ENCODE assay signal across 11 cellular contexts in genomic region chr4:76723916-76724315, GRCh38.
A peak's percentile ranks its signal among the peaks of the same experiment; 100 is the strongest.
DNase-seq lines count a peak whose midpoint lies in the region; ATAC-seq, FAIRE-seq and TF ChIP-seq lines count a peak whose summit lies in the region.
"Had no signal": no experiment of that assay in that cellular context is flagged by ENCODE, and none has a peak within 500 bp of the region (broad histone marks: within the 10 kb centered on the region; RNA-seq: fewer than 3 reads in every experiment).

No MANE protein-coding gene starts in this region.

- peak overlapping the region; percentile 4 to 82 (median 18); a peak in 4 of 7 replicates for H3K27ac Mint-ChIP-seq in H9

- DNase-seq in H9 (no peak), foreskin melanocyte (peak; percentile 88), smooth muscle cell (lab: John Stamatoyannopoulos, UW; ENCODE audit: unreplicated experiment) (no peak), H54 (ENCODE audit: insufficient read length, low spot score) (no peak), HuH-7 (ENCODE audit: low spot score) (no peak), ureter (ENCODE audit: low spot score) (no peak), HTR-8/SVneo (ENCODE audit: insufficient read length, low spot score) (no peak)
- DNase-seq: activated naive CD4-positive, alpha-beta T cell treated with Interleukin-2 at 50 U/mL for 16 hours; NCI-H526 treated with DMSO at 0.1 percent for 48 hours had no signal

- no peak overlapping the region for H2BK120ac ChIP-seq in H9 (ENCODE audit: low read depth, low read length, poor library complexity, severe bottlenecking)

- H2BK15ac ChIP-seq in H9 (ENCODE audit: low read depth, low read length): no peak overlapping the region

- H3K4ac ChIP-seq in H9 (ENCODE audit: low read depth, low read length): no peak overlapping the region

- peak; percentile 72 for ATAC-seq in SK-N-SH treated with all-trans-retinoic acid at 6 μM for 48 hours

- H4K20me1 ChIP-seq in H9 (ENCODE audit: control insufficient read depth, insufficient read depth, insufficient read length) (no peaks in the 10 kb centered on the region), smooth muscle cell (ENCODE audit: low read depth) (no peaks in the 10 kb centered on the region)

- H3K4me1 ChIP-seq in H9 (ENCODE audit: insufficient read depth, low read length): peaks cover 16% of the 10 kb centered on the region; the same call in 1 of the 2 replicates
- peaks cover 25% of the 10 kb centered on the region for H3K4me1 ChIP-seq in smooth muscle cell (ENCODE audit: low read depth)

- no peak overlapping the region for H4K5ac ChIP-seq in H9 (ENCODE audit: insufficient read length, low read depth, low read length)

- H2BK12ac ChIP-seq in H9 (ENCODE audit: insufficient read length, low read depth, low read length): no peak overlapping the region

- WGBS in H9 (ENCODE audit: extremely low coverage, insufficient read length, low lambda C conversion rate): no CpG with 5 or more reads among the region's 2 CpGs
- 6% methylated on average over 2 of the region's 2 CpGs for WGBS in smooth muscle cell (ENCODE audit: low lambda C conversion rate)

- H3K9me3 Mint-ChIP-seq in H9: no peaks in the 10 kb centered on the region

- no peak overlapping the region for H3K9ac ChIP-seq in H9 (ENCODE audit: extremely low read depth, insufficient read length, low read length)
- H3K9ac ChIP-seq in smooth muscle cell (ENCODE audit: low read depth): peak overlapping the region; percentile 5

- TF ChIP-seq POLR2A in H54 (IDR thresholded peaks at IDR 0.05; ENCODE audit: low read depth, low read length): no peak

- no peak overlapping the region for H4K8ac ChIP-seq in H9 (replicated peaks; ENCODE audit: insufficient read length, low read depth, low read length)

- no peaks in the 10 kb centered on the region for H3K23me2 ChIP-seq in H9 (ENCODE audit: insufficient read length, low read depth, low read length, poor library complexity, severe bottlenecking)

- no peak for FAIRE-seq in H54 (lab: Jason Lieb, UNC)
- FAIRE-seq in HTR-8/SVneo (lab: Jason Lieb, UNC): no peak
- FAIRE-seq: frontal cortex had no signal

- H3K36me3 Mint-ChIP-seq in H9 (ENCODE audit: insufficient read depth in 1 of 3, low read depth in 3 of 3): peaks cover 7 to 19% (median 11%) of the 10 kb centered on the region in 3 experiments; a peak in 6 of 7 replicates

- no peaks in the 10 kb centered on the region for H3K27me3 Mint-ChIP-seq in H9 (ENCODE audit: low read depth)

- H3K36me3 ChIP-seq in smooth muscle cell (ENCODE audit: low read depth): no peaks in the 10 kb centered on the region

- H3K14ac ChIP-seq in H9 (ENCODE audit: insufficient read depth, low read length): no peak overlapping the region

- H3K56ac ChIP-seq in H9 (ENCODE audit: insufficient read length, low read depth, low read length): no peak overlapping the region

- no peaks in the 10 kb centered on the region for H3K9me3 ChIP-seq in H9 (ENCODE audit: control insufficient read depth, low read depth, low read length)
- no peaks in the 10 kb centered on the region for H3K9me3 ChIP-seq in smooth muscle cell (replicated peaks; ENCODE audit: low read depth)

- H2BK20ac ChIP-seq in H9 (ENCODE audit: low read depth, low read length, poor library complexity, severe bottlenecking): no peak overlapping the region

- no peak overlapping the region for H3K18ac ChIP-seq in H9 (ENCODE audit: insufficient read length, low read depth, low read length)

- H3K4me3 ChIP-seq in smooth muscle cell: no peak overlapping the region

- H2AFZ ChIP-seq in H9 (ENCODE audit: low read length) (no peak overlapping the region), smooth muscle cell (ENCODE audit: low read depth) (no peak overlapping the region)

- no peak overlapping the region for H2BK5ac ChIP-seq in H9 (ENCODE audit: insufficient read length, low read length)

- no peak overlapping the region for H2AK5ac ChIP-seq in H9 (ENCODE audit: insufficient read length, low read length)

- H3K27ac ChIP-seq in H9 (ENCODE audit: insufficient read length, low read depth, low read length): no peak overlapping the region
- peak overlapping the region; percentile 61 for H3K27ac ChIP-seq in smooth muscle cell (ENCODE audit: low read depth)

- H3K23ac ChIP-seq in H9 (ENCODE audit: insufficient read length, low read depth, low read length): no peak overlapping the region

- peaks cover 7% of the 10 kb centered on the region; the same call in 1 of the 2 replicates for H3K79me2 ChIP-seq in H9 (ENCODE audit: insufficient read depth, low read length)
- peaks cover 23% of the 10 kb centered on the region for H3K79me2 ChIP-seq in smooth muscle cell (ENCODE audit: low read depth)

- H3K27me3 ChIP-seq in H9 (ENCODE audit: insufficient read depth, low read length) (no peaks in the 10 kb centered on the region), smooth muscle cell (ENCODE audit: low read depth) (no peaks in the 10 kb centered on the region)

- H3K4me3 Mint-ChIP-seq in H9: no peak overlapping the region

- H3K4me1 Mint-ChIP-seq in H9: peaks cover 54 to 57% of the 10 kb centered on the region in 2 experiments

- no peak for TF ChIP-seq CTCF in H9 (conservative IDR thresholded peaks at IDR 0.05)
- TF ChIP-seq CTCF in smooth muscle cell (IDR thresholded peaks at IDR 0.05; ENCODE audit: borderline replicate concordance, insufficient read depth, poor library complexity, severe bottlenecking): no peak

- H3F3A ChIP-seq in smooth muscle cell (ENCODE audit: low read depth): no peaks in the 10 kb centered on the region

- peaks cover 5% of the 10 kb centered on the region for H3K79me1 ChIP-seq in H9 (ENCODE audit: insufficient read depth, low read depth, low read length, poor library complexity, severe bottlenecking)

- H3T11ph ChIP-seq in H9 (ENCODE audit: low read length): no peak overlapping the region

- H3K4me2 ChIP-seq in H9 (ENCODE audit: insufficient read depth, insufficient read length, low read length) (no peak overlapping the region), smooth muscle cell (peak overlapping the region; percentile 56)

- no peak overlapping the region for H4K91ac ChIP-seq in H9 (ENCODE audit: insufficient read length, low read depth, low read length)

TF ChIP-seq in SK-N-SH treated with all-trans-retinoic acid at 6 μM for 48 hours, 23 proteins besides CTCF, POLR2A, EP300 and RAD21:
- peak; percentile 47; the same call in 1 of the 2 replicates for TF ChIP-seq ISL1 (CRISPR knock-in tag; IDR thresholded peaks at IDR 0.05)
- no peak for TF ChIP-seq ZNF565 (CRISPR knock-in tag; conservative IDR thresholded peaks at IDR 0.05; ENCODE audit: low read depth)
TF ChIP-seq in SK-N-SH treated with all-trans-retinoic acid at 6 μM for 48 hours: peak in this region for 1.
